Comparison of ENCODE assay signal across 8 cellular contexts in genomic region chr2:73293534-73294171, GRCh38. TPM values are rescaled to one million over a fixed set of nuclear protein-coding genes. Genes with fewer than 3 reads are reported as not detected.
DNase-seq lines count a peak whose midpoint lies in the region; ATAC-seq and TF ChIP-seq lines count a peak whose summit lies in the region.

TSS of gene EGR4 (minus strand) at chr2:73293548. CDS start at chr2:73293317, 231 bp downstream.

- H3K9me3 ChIP-seq in iPS-15b (ENCODE audit: control insufficient read depth, insufficient read depth, low read length) = no peaks in the 10 kb centered on the region
- no peaks in the 10 kb centered on the region for H3K9me3 ChIP-seq in smooth muscle cell (replicated peaks; ENCODE audit: low read depth)

- no peak within 1 kb of the TSS for H3K27ac ChIP-seq in smooth muscle cell (ENCODE audit: low read depth)

- H3K4me1 ChIP-seq in iPS-15b (ENCODE audit: control insufficient read depth, insufficient read depth, low read length) (no peaks in the 10 kb centered on the region), smooth muscle cell (ENCODE audit: low read depth) (no peaks in the 10 kb centered on the region)

- H3K36me3 ChIP-seq in iPS-15b (ENCODE audit: control insufficient read depth, insufficient read depth, low read length) = no peaks in the 10 kb centered on the region
- no peaks in the 10 kb centered on the region for H3K36me3 ChIP-seq in smooth muscle cell (ENCODE audit: low read depth)

- peak within 1 kb of the TSS; percentile 82 for H2AFZ ChIP-seq in smooth muscle cell (ENCODE audit: low read depth)

- peak within 1 kb of the TSS; percentile 94 for H3K4me2 ChIP-seq in smooth muscle cell

- no peak for TF ChIP-seq CTCF in astrocyte of the cerebellum (IDR thresholded peaks at IDR 0.05; ENCODE audit: low read depth, low read length, missing control alignments)
- TF ChIP-seq CTCF in smooth muscle cell (IDR thresholded peaks at IDR 0.05; ENCODE audit: borderline replicate concordance, insufficient read depth, poor library complexity, severe bottlenecking) = no peak
- TF ChIP-seq CTCF in omental fat pad (IDR thresholded peaks at IDR 0.05) = no peak

- no peaks in the 10 kb centered on the region for H3F3A ChIP-seq in smooth muscle cell (ENCODE audit: low read depth)

- peak; percentile 94 for ATAC-seq in GM18502 (IDR thresholded peaks at IDR 0.05; ENCODE audit: poor library complexity, unreplicated experiment)
- peak; percentile 95 for ATAC-seq in HG02938 (IDR thresholded peaks at IDR 0.05; ENCODE audit: unreplicated experiment)
- ATAC-seq in omental fat pad (ENCODE audit: low FRiP score) = no peak

- H3K4me3 ChIP-seq in astrocyte of the cerebellum (ENCODE audit: low read depth, low read length) (peak within 1 kb of the TSS; percentile 36), iPS-15b (ENCODE audit: low read depth, low read length) (peak within 1 kb of the TSS; percentile 65), smooth muscle cell (peak within 1 kb of the TSS; percentile 57)

- peak; percentile 48 for DNase-seq in NCI-H1694 (lab: John Stamatoyannopoulos, UW)
- peak; percentile 83 for DNase-seq in T-helper 9 cell
- no peak for DNase-seq in astrocyte of the cerebellum (ENCODE audit: low read depth)
- no peak for DNase-seq in smooth muscle cell (lab: John Stamatoyannopoulos, UW; ENCODE audit: unreplicated experiment)
- no peak for DNase-seq in omental fat pad (ENCODE audit: low spot score)

- no peaks in the 10 kb centered on the region for H3K79me2 ChIP-seq in smooth muscle cell (ENCODE audit: low read depth)

- in situ Hi-C loops in astrocyte of the cerebellum (cut with HindIII; ENCODE audit: low sequenced_read_pairs) = loop anchor here (5.0 kb wide), 1 partner anchor 51 kb away; no protein-coding TSS in a partner anchor

- no peaks in the 10 kb centered on the region for H4K20me1 ChIP-seq in smooth muscle cell (ENCODE audit: low read depth)

- WGBS in smooth muscle cell (ENCODE audit: low lambda C conversion rate) = 3% methylated on average over 45 of the region's 45 CpGs

- H3K9ac ChIP-seq in iPS-15b (ENCODE audit: low read depth, low read length) = no peak within 1 kb of the TSS
- no peak within 1 kb of the TSS for H3K9ac ChIP-seq in smooth muscle cell (ENCODE audit: low read depth)

- peaks cover 74% of the 10 kb centered on the region for H3K27me3 ChIP-seq in iPS-15b (ENCODE audit: control insufficient read depth, insufficient read depth, low read length)
- H3K27me3 ChIP-seq in smooth muscle cell (ENCODE audit: low read depth) = peaks cover 99% of the 10 kb centered on the region

RNA-seq across cellular contexts. Expression of gene EGR4, which starts in this region (rescaled TPM):
- 0.99 and 2.3 TPM in 2 replicates for total RNA-seq in smooth muscle cell
- 7.2 and 9.2 TPM in 2 replicates for polyA plus RNA-seq in smooth muscle cell
- not detected for total RNA-seq in omental fat pad

Comparison
In these comparisons a context has a peak if more than half of its experiments do, and no peak if none do; other contexts are left out.
1. DNase-seq: peak in NCI-H1694 (single experiment) and T-helper 9 cell (single experiment); none in astrocyte of the cerebellum (single experiment), smooth muscle cell (single experiment) and omental fat pad (single experiment).
2. Peak in every context shown above with its lines, with median percentiles within 50 percentile points of each other: H3K4me3 ChIP-seq.